In genomic region chr4:74223098-74223497, GRCh38 we compare ENCODE assay signal across 16 cellular contexts.
DNase-seq lines count a peak whose midpoint lies in the region; ATAC-seq, FAIRE-seq and TF ChIP-seq lines count a peak whose summit lies in the region.
"Had no signal": no experiment of that assay in that cellular context is flagged by ENCODE, and none has a peak within 500 bp of the region (broad histone marks: within the 10 kb centered on the region; RNA-seq: fewer than 3 reads in every experiment).

No MANE protein-coding gene starts in this region.

- CTCF ChIA-PET in K562 (lab: Yijun Ruan, JAX; ENCODE audit: low intra/inter-chr PET ratio) = no interaction called here

- no peak for TF ChIP-seq CTCF in K562 (IDR thresholded peaks at IDR 0.05 in 2 of 3, conservative IDR thresholded peaks at IDR 0.05 in 1 of 3; ENCODE audit: insufficient read depth in 2 of 3, low read depth in 1 of 3, low read length in 3 of 3)

- H3K27me3 ChIP-seq in Karpas-422 (ENCODE audit: low read length) = no peaks in the 10 kb centered on the region
- no peaks in the 10 kb centered on the region for H3K27me3 ChIP-seq in K562 (ENCODE audit: control insufficient read depth in 2 of 2, insufficient read depth in 2 of 2, low read length in 2 of 2)
- H3K27me3 ChIP-seq: BLaER1 had no signal

- TF ChIP-seq EP300 in K562 (IDR thresholded peaks at IDR 0.05; ENCODE audit: low read length) = no peak

- POLR2A ChIA-PET in K562 (lab: Yijun Ruan, JAX) = no interaction called here

- H3K4me3 ChIP-seq in Karpas-422 (ENCODE audit: low read length) (no peak overlapping the region), K562 (no peak overlapping the region)
- H3K4me3 ChIP-seq: BLaER1, HAP-1 had no signal

- BruUV-seq in K562 (replicated peaks; lab: Mats Ljungman, UMichigan) = no TSS peak

- H3K36me3 ChIP-seq in Karpas-422 (ENCODE audit: insufficient read depth, low read length) (no peaks in the 10 kb centered on the region), K562 (ENCODE audit: control insufficient read depth, insufficient read depth, low read length) (no peaks in the 10 kb centered on the region; the same call in 2 of the 3 replicates)
- H3K36me3 ChIP-seq: BLaER1, HAP-1 had no signal

- no peak overlapping the region for H3K9ac ChIP-seq in Karpas-422 (ENCODE audit: low read length)
- no peak overlapping the region for H3K9ac ChIP-seq in K562 (ENCODE audit: insufficient read depth in 1 of 2, low read depth in 2 of 2, low read length in 2 of 2)
- H3K9ac ChIP-seq: BLaER1 had no signal

- H2AFZ ChIP-seq in Karpas-422 (ENCODE audit: low read length) (no peak overlapping the region), K562 (ENCODE audit: low read depth, low read length) (no peak overlapping the region)

- TF ChIP-seq RAD21 in K562 (CRISPR knock-in tag; conservative IDR thresholded peaks at IDR 0.05 in 1 of 2, IDR thresholded peaks at IDR 0.05 in 1 of 2) = no peak

- H3K79me2 ChIP-seq in Karpas-422 (ENCODE audit: low read length) = no peaks in the 10 kb centered on the region
- H3K79me2 ChIP-seq in K562 (ENCODE audit: control insufficient read depth, insufficient read depth, low read length) = no peaks in the 10 kb centered on the region

- H3K27ac ChIP-seq in Karpas-422 (ENCODE audit: low read length) = no peak overlapping the region
- H3K27ac ChIP-seq in K562 (ENCODE audit: extremely low read depth, low read depth, low read length) = no peak overlapping the region
- H3K27ac ChIP-seq: BLaER1, C4-2B had no signal

- 56% methylated on average over 2 of the region's 2 CpGs for WGBS in K562 (ENCODE audit: insufficient coverage, low coverage, missing lambda C conversion rate)

- DNase-seq in GM12891 (ENCODE audit: insufficient read length, low spot score) (no peak), Karpas-422 (peak; percentile 20), K562 (ENCODE audit: extremely low read depth in 1 of 4, low spot score in 3 of 4) (no peak), erythroblast (lab: John Stamatoyannopoulos, UW) (no peak), GDM1 (lab: John Stamatoyannopoulos, UW) (no peak), NCI-H82 treated with DMSO at 0.1 percent for 48 hours (lab: John Stamatoyannopoulos, UW; ENCODE audit: unreplicated experiment) (no peak)
- DNase-seq in activated CD8-positive, alpha-beta memory T cell treated with anti-CD3 and anti-CD28 coated beads for 24 hours = no peak
- DNase-seq: CD4-positive, alpha-beta T cell; CD8-positive, alpha-beta memory T cell; DMS 273 treated with DMSO at 0.1 percent for 48 hours; DMS79 had no signal

- intact Hi-C loops in K562 (cut with micrococcal nuclease) = loop anchor here (10.0 kb wide), 1 partner anchor 152 kb away; no protein-coding TSS in a partner anchor

- in situ Hi-C loops in K562 (cut with MboI) = no loop called here

- H3K9me2 ChIP-seq in Karpas-422 (replicated peaks; ENCODE audit: insufficient read depth, low read length) = no peaks in the 10 kb centered on the region

- TF ChIP-seq POLR2A in GM12891 (IDR thresholded peaks at IDR 0.05; ENCODE audit: low read depth, low read length) = no peak
- no peak for TF ChIP-seq POLR2A in K562 (conservative IDR thresholded peaks at IDR 0.05)
- no peak for TF ChIP-seq POLR2A in erythroblast (IDR thresholded peaks at IDR 0.05; ENCODE audit: low read length)

- no peaks in the 10 kb centered on the region for H3K9me1 ChIP-seq in K562 (ENCODE audit: control insufficient read depth, insufficient read depth, low read length)

- no peaks in the 10 kb centered on the region for H4K20me1 ChIP-seq in Karpas-422 (ENCODE audit: insufficient read depth, low read depth, low read length)
- H4K20me1 ChIP-seq in K562 (replicated peaks; ENCODE audit: control insufficient read depth, insufficient read depth, low read length) = no peaks in the 10 kb centered on the region
- H4K20me1 ChIP-seq: BLaER1 had no signal

- H3K4me2 ChIP-seq in Karpas-422 (ENCODE audit: low read depth, low read length, poor library complexity, severe bottlenecking) = no peak overlapping the region
- H3K4me2 ChIP-seq in K562 (ENCODE audit: insufficient read depth, low read length) = no peak overlapping the region
- H3K4me2 ChIP-seq: BLaER1 had no signal

- H3K9me3 ChIP-seq in Karpas-422 (ENCODE audit: low read length) = no peaks in the 10 kb centered on the region
- no peaks in the 10 kb centered on the region for H3K9me3 ChIP-seq in K562 (replicated peaks; ENCODE audit: control insufficient read depth, insufficient read depth, low read depth, low read length)
- H3K9me3 ChIP-seq: BLaER1, HAP-1 had no signal

- no peak for ATAC-seq in K562

- FAIRE-seq in GM12891 (lab: Jason Lieb, UNC) = peak; percentile 35
- no peak for FAIRE-seq in K562 (lab: Jason Lieb, UNC)
- FAIRE-seq: GM19239, H54 had no signal

- H3K4me1 ChIP-seq in Karpas-422 (ENCODE audit: low read length) (no peaks in the 10 kb centered on the region), K562 (replicated peaks in 1 of 2; ENCODE audit: control insufficient read depth in 2 of 2, insufficient read depth in 2 of 2, low read length in 2 of 2) (no peaks in the 10 kb centered on the region)
- H3K4me1 ChIP-seq: BLaER1 had no signal

TF ChIP-seq in GM12891, 5 proteins besides CTCF, POLR2A, EP300 and RAD21:
- TF ChIP-seq TAF1 (IDR thresholded peaks at IDR 0.05; ENCODE audit: low read depth, low read length) (no peak), PAX5 (IDR thresholded peaks at IDR 0.05; ENCODE audit: insufficient read depth, low read length, severe bottlenecking) (no peak), SPI1 (IDR thresholded peaks at IDR 0.05; ENCODE audit: low read depth, low read length) (no peak), POLR2AphosphoS5 (IDR thresholded peaks at IDR 0.05; ENCODE audit: low read depth, low read length) (no peak), POU2F2 (IDR thresholded peaks at IDR 0.05; ENCODE audit: low read depth, low read length) (no peak)

TF ChIP-seq in K562, 482 proteins besides CTCF, POLR2A, EP300 and RAD21:
- TF ChIP-seq ZNF146 (CRISPR knock-in tag; IDR thresholded peaks at IDR 0.05; ENCODE audit: unreplicated experiment) (peak; percentile 71), ZBTB49 (CRISPR knock-in tag; IDR thresholded peaks at IDR 0.05; ENCODE audit: borderline replicate concordance) (no peak)
